In genomic region chr5:75584641-75585040, GRCh38 we compare ENCODE assay signal across 15 cellular contexts. TPM values are rescaled to one million over a fixed set of nuclear protein-coding genes. Genes with fewer than 3 reads are reported as not detected.
DNase-seq lines count a peak whose midpoint lies in the region; ATAC-seq and TF ChIP-seq lines count a peak whose summit lies in the region.
"Had no signal": no experiment of that assay in that cellular context is flagged by ENCODE, and none has a peak within 500 bp of the region (broad histone marks: within the 10 kb centered on the region; RNA-seq: fewer than 3 reads in every experiment).

No MANE protein-coding gene starts in this region.

- H3K4me2 ChIP-seq in neural progenitor cell, result no peak overlapping the region

- no peaks in the 10 kb centered on the region for H3K9me3 ChIP-seq in neural progenitor cell (ENCODE audit: low read depth)

- no peak overlapping the region for H3K4me3 ChIP-seq in cardiac fibroblast (replicated peaks in 1 of 2; ENCODE audit: low read depth in 2 of 2, low read length in 2 of 2)
- no peak overlapping the region for H3K4me3 ChIP-seq in neural progenitor cell

- H3K27me3 Mint-ChIP-seq in CD14-positive monocyte (ENCODE audit: low read depth in 3 of 3) (no peaks in the 10 kb centered on the region), neural progenitor cell (ENCODE audit: insufficient read depth, low read depth) (no peaks in the 10 kb centered on the region)
- H3K27me3 Mint-ChIP-seq: effector memory CD8-positive, alpha-beta T cell had no signal

- TF ChIP-seq CTCF in CD14-positive monocyte (IDR thresholded peaks at IDR 0.05), result peak; percentile 26
- TF ChIP-seq CTCF in cardiac fibroblast (IDR thresholded peaks at IDR 0.05; ENCODE audit: low read depth, low read length), result peak; percentile 33
- TF ChIP-seq CTCF in neural progenitor cell (IDR thresholded peaks at IDR 0.05), result peak; percentile 31

- no peaks in the 10 kb centered on the region for H4K20me1 ChIP-seq in neural progenitor cell (ENCODE audit: low read depth)

- no peaks in the 10 kb centered on the region for H3K4me1 Mint-ChIP-seq in CD14-positive monocyte
- H3K4me1 Mint-ChIP-seq in neural progenitor cell, result peaks cover 2% of the 10 kb centered on the region
- H3K4me1 Mint-ChIP-seq: nephron progenitor cell had no signal

- peaks cover 10% of the 10 kb centered on the region for H3K4me1 ChIP-seq in neural progenitor cell

- H3K9me3 Mint-ChIP-seq in CD14-positive monocyte, result peaks cover 0 to 2% (median 0%) of the 10 kb centered on the region in 7 donors
- no peaks in the 10 kb centered on the region for H3K9me3 Mint-ChIP-seq in neural progenitor cell
- H3K9me3 Mint-ChIP-seq: activated T-helper 1 cell treated with anti-CD3 and anti-CD28 coated beads, Interleukin-12 subunit alpha, Interleukin-12 subunit beta, Interleukin-2, Interleukin-4 antibody, amounts not matched to agents 30 ng/mL and 10 ng/mL and 1 ng/mL, durations not matched to agents 14 hours and 24 hours and 36 hours; effector memory CD8-positive, alpha-beta T cell; nephron progenitor cell had no signal

- DNase-seq in CD14-positive monocyte (ENCODE audit: low spot score) (no peak), Kasumi-1 (lab: John Stamatoyannopoulos, UW) (peak; percentile 45 to 55), cardiac fibroblast (ENCODE audit: low read depth in 2 of 2) (peak in 1 of 2 donors; percentile 15), neural progenitor cell (ENCODE audit: low spot score) (no peak), NCI-H345 (lab: John Stamatoyannopoulos, UW) (no peak), NCI-H2196 treated with DMSO at 0.1 percent for 48 hours (lab: John Stamatoyannopoulos, UW; ENCODE audit: unreplicated experiment) (no peak)
- DNase-seq: effector memory CD8-positive, alpha-beta T cell; head of caudate nucleus; left ventricle myocardium superior; NCI-H510A treated with DMSO at 0.1 percent for 48 hours; nephron progenitor cell; T-helper 9 cell had no signal

- H3K27ac Mint-ChIP-seq in CD14-positive monocyte, result no peak overlapping the region
- H3K27ac Mint-ChIP-seq in neural progenitor cell, result no peak overlapping the region
- H3K27ac Mint-ChIP-seq: activated T-helper 1 cell treated with anti-CD3 and anti-CD28 coated beads, Interleukin-12 subunit alpha, Interleukin-12 subunit beta, Interleukin-2, Interleukin-4 antibody, amounts not matched to agents 30 ng/mL and 10 ng/mL and 1 ng/mL, durations not matched to agents 14 hours and 24 hours and 36 hours; nephron progenitor cell had no signal

- no peak overlapping the region for H2AFZ ChIP-seq in neural progenitor cell (replicated peaks)

- H3K4me3 Mint-ChIP-seq in CD14-positive monocyte (no peak overlapping the region), neural progenitor cell (no peak overlapping the region)
- H3K4me3 Mint-ChIP-seq: activated T-helper 1 cell treated with anti-CD3 and anti-CD28 coated beads, Interleukin-12 subunit alpha, Interleukin-12 subunit beta, Interleukin-2, Interleukin-4 antibody, amounts not matched to agents 30 ng/mL and 10 ng/mL and 1 ng/mL, durations not matched to agents 14 hours and 24 hours and 36 hours; effector memory CD8-positive, alpha-beta T cell; nephron progenitor cell had no signal

- peaks cover 2% of the 10 kb centered on the region for H3K36me3 ChIP-seq in neural progenitor cell

- peaks cover 15% of the 10 kb centered on the region for H3F3A ChIP-seq in neural progenitor cell (ENCODE audit: low read depth)

- H3K27me3 ChIP-seq in neural progenitor cell, result no peaks in the 10 kb centered on the region

- ATAC-seq in HG03139 (IDR thresholded peaks at IDR 0.05; ENCODE audit: unreplicated experiment) (no peak), HG02642 (IDR thresholded peaks at IDR 0.05; ENCODE audit: poor library complexity, unreplicated experiment) (no peak)
- ATAC-seq: effector memory CD8-positive, alpha-beta T cell; left ventricle myocardium superior had no signal

- H3K9ac ChIP-seq in neural progenitor cell, result no peak overlapping the region

- no peak overlapping the region for H3K27ac ChIP-seq in neural progenitor cell

- no peaks in the 10 kb centered on the region for H3K79me2 ChIP-seq in neural progenitor cell (ENCODE audit: low read depth)

- intact Hi-C loops in CD14-positive monocyte (cut with micrococcal nuclease), result no loop called here

- H3K36me3 Mint-ChIP-seq in CD14-positive monocyte (peaks cover 46 to 48% of the 10 kb centered on the region in 2 donors), neural progenitor cell (peaks cover 14% of the 10 kb centered on the region)

RNA-seq across cellular contexts. Expression of gene ANKDD1B, which starts 26.6 kb away (rescaled TPM):
- polyA plus RNA-seq in CD14-positive monocyte, result not detected
- 0.40 and 0.60 TPM in 2 replicates for total RNA-seq in neural progenitor cell (ENCODE audit: low replicate concordance)

Comparison
In these comparisons a context has a peak if more than half of its experiments do, and no peak if none do; other contexts are left out.
1. DNase-seq: peak in Kasumi-1 (2 of 2); none in CD14-positive monocyte (single experiment), neural progenitor cell (single experiment), NCI-H345 (single experiment) and NCI-H2196 treated with DMSO at 0.1 percent for 48 hours (single experiment).
2. Peak in every context shown above with its lines, with median percentiles within 50 percentile points of each other: CTCF ChIP-seq.